1 cellular context compared by ENCODE assay signal in the genomic region with DNA sequence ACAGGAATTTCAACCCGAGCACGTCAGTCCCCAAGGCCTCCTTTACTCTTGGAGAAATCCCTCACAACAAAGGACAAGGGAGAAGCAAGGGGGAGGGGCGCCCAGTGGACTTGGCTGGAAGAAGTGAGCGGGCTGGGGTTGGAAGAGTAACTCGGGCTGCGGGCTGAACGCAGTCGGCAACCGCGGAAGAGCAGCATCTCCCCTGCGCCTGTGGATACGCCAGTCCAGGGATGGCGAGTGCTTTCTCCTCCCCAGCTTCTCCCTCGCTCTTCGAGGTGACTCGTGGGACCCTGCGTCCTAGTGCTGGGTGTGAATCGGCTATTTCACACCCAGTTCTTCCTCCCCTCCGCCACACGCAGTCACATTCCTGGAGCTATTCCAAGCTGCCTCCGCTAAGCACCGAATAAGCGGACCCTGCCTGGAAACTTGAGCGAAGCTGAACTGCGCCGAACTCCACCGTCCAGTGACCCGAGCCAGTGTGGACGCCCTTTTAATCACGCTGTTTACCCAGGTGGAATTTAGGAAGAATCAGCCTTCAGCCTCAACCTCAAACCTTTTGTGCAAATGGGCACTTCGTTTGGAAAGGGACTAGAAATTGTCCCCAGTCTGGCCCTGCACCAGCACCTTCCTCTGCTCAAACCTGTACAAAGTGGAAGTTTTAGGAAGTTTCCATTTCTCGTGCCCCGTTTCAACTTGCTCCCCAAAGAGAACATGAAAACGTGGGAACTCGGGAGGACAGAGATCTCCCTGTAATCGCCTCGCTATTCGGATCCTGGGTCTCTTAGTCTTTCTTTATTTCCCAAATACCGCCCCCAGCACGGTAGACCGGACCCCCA.
A peak's percentile ranks its signal among the peaks of the same experiment; 100 is the strongest.
TF ChIP-seq lines count a peak whose summit lies in the region.

No MANE protein-coding gene starts in this region.

TF ChIP-seq in GM23338, 12 proteins besides CTCF, POLR2A, EP300 and RAD21 (continued from another document):
- TF ChIP-seq POLR2AphosphoS5 (IDR thresholded peaks at IDR 0.05; ENCODE audit: low read depth) (0 out of 2 replicates have a peak, but pooled peaks have one; percentile 35), CREB1 (CRISPR knock-in tag; IDR thresholded peaks at IDR 0.05; ENCODE audit: low read depth) (peak; percentile 40; the same call in 1 of the 2 replicates), JUNB (IDR thresholded peaks at IDR 0.05; ENCODE audit: unreplicated experiment) (no peak), EZH2phosphoT487 (IDR thresholded peaks at IDR 0.05; ENCODE audit: unreplicated experiment) (no peak), EZH2 (IDR thresholded peaks at IDR 0.05; ENCODE audit: low read depth, unreplicated experiment) (no peak)
- TF ChIP-seq, protein P1, sequence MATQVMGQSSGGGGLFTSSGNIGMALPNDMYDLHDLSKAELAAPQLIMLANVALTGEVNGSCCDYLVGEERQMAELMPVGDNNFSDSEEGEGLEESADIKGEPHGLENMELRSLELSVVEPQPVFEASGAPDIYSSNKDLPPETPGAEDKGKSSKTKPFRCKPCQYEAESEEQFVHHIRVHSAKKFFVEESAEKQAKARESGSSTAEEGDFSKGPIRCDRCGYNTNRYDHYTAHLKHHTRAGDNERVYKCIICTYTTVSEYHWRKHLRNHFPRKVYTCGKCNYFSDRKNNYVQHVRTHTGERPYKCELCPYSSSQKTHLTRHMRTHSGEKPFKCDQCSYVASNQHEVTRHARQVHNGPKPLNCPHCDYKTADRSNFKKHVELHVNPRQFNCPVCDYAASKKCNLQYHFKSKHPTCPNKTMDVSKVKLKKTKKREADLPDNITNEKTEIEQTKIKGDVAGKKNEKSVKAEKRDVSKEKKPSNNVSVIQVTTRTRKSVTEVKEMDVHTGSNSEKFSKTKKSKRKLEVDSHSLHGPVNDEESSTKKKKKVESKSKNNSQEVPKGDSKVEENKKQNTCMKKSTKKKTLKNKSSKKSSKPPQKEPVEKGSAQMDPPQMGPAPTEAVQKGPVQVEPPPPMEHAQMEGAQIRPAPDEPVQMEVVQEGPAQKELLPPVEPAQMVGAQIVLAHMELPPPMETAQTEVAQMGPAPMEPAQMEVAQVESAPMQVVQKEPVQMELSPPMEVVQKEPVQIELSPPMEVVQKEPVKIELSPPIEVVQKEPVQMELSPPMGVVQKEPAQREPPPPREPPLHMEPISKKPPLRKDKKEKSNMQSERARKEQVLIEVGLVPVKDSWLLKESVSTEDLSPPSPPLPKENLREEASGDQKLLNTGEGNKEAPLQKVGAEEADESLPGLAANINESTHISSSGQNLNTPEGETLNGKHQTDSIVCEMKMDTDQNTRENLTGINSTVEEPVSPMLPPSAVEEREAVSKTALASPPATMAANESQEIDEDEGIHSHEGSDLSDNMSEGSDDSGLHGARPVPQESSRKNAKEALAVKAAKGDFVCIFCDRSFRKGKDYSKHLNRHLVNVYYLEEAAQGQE (IDR thresholded peaks at IDR 0.05; ENCODE audit: unreplicated experiment), result no peak
TF ChIP-seq in GM23338: peak in this region for 4.
